Comparison of ENCODE assay signal across 9 cellular contexts in genomic region chr14:68506021-68506644, GRCh38.
DNase-seq lines count a peak whose midpoint lies in the region; ATAC-seq and TF ChIP-seq lines count a peak whose summit lies in the region.
"Had no signal": no experiment of that assay in that cellular context is flagged by ENCODE, and none has a peak within 500 bp of the region (broad histone marks: within the 10 kb centered on the region; RNA-seq: fewer than 3 reads in every experiment).

No MANE protein-coding gene starts in this region.

- peak; percentile 10 for ATAC-seq in GM19463 (IDR thresholded peaks at IDR 0.05; ENCODE audit: unreplicated experiment)

- CTCF ChIA-PET in HEK293T (lab: Yijun Ruan, JAX): interaction anchor here (0.6 kb wide), 1 partner anchor 283 kb away, joined by 3 read pairs; no protein-coding TSS in a partner anchor

- peak overlapping the region; percentile 9; the same call in 1 of the 2 replicates for H3K9ac ChIP-seq in SU-DHL-6 (ENCODE audit: low read length)

- H3K4me3 Mint-ChIP-seq in activated T-helper 2 cell treated with anti-CD3 and anti-CD28 coated beads, Interferon-gamma antibody, Interleukin-2, Interleukin-4, amounts not matched to agents 10 μg/mL and 5 μg/mL and 100 μg/mL, durations not matched to agents 14 hours and 24 hours and 36 hours (ENCODE audit: low read depth): no peak overlapping the region

- TF ChIP-seq CTCF in SU-DHL-6 (IDR thresholded peaks at IDR 0.05; ENCODE audit: insufficient read depth, low read length, poor library complexity, severe bottlenecking): no peak

- POLR2A ChIA-PET in HEK293T (lab: Yijun Ruan, JAX): no interaction called here

- no peak overlapping the region for H3K4me3 ChIP-seq in ACC112 (ENCODE audit: low read depth, low read length)
- no peak overlapping the region for H3K4me3 ChIP-seq in SU-DHL-6 (ENCODE audit: insufficient read depth, low read length, poor library complexity, severe bottlenecking)
- H3K4me3 ChIP-seq: cardiac muscle cell had no signal

- H3K36me3 ChIP-seq in ACC112 (ENCODE audit: insufficient read depth, low read length) (no peaks in the 10 kb centered on the region), SU-DHL-6 (ENCODE audit: low read length) (no peaks in the 10 kb centered on the region)
- H3K36me3 ChIP-seq: cardiac muscle cell had no signal

- H3K9me3 ChIP-seq in SU-DHL-6 (ENCODE audit: insufficient read depth, low read length): no peaks in the 10 kb centered on the region

- DNase-seq in kidney tubule cell (ENCODE audit: low spot score) (peak; percentile 90), GF-D8 (lab: John Stamatoyannopoulos, UW) (no peak), G401 (ENCODE audit: low spot score) (no peak), HEK293T (ENCODE audit: extremely low spot score) (no peak)
- no peak for DNase-seq in activated T-helper 2 cell treated with anti-CD3 and anti-CD28 coated beads, Interferon-gamma antibody, Interleukin-2, Interleukin-4, amounts not matched to agents 10 μg/mL and 5 μg/mL and 100 μg/mL, durations not matched to agents 14 hours and 24 hours and 36 hours (ENCODE audit: low spot score)

- no peaks in the 10 kb centered on the region for H3K27me3 Mint-ChIP-seq in activated T-helper 2 cell treated with anti-CD3 and anti-CD28 coated beads, Interferon-gamma antibody, Interleukin-2, Interleukin-4, amounts not matched to agents 10 μg/mL and 5 μg/mL and 100 μg/mL, durations not matched to agents 14 hours and 24 hours and 36 hours (ENCODE audit: low read depth)

- intact Hi-C loops in activated T-helper 2 cell treated with anti-CD3 and anti-CD28 coated beads, Interferon-gamma antibody, Interleukin-2, Interleukin-4, amounts not matched to agents 10 μg/mL and 5 μg/mL and 100 μg/mL, durations not matched to agents 14 hours and 24 hours and 36 hours (cut with micrococcal nuclease): no loop called here

- no peaks in the 10 kb centered on the region for H3K9me3 Mint-ChIP-seq in activated T-helper 2 cell treated with anti-CD3 and anti-CD28 coated beads, Interferon-gamma antibody, Interleukin-2, Interleukin-4, amounts not matched to agents 10 μg/mL and 5 μg/mL and 100 μg/mL, durations not matched to agents 14 hours and 24 hours and 36 hours

- peaks cover 28% of the 10 kb centered on the region for H3K4me1 ChIP-seq in ACC112 (ENCODE audit: control insufficient read depth, insufficient read depth, low read length, unreplicated experiment)

- H3F3A ChIP-seq in SU-DHL-6 (ENCODE audit: insufficient read depth): no peaks in the 10 kb centered on the region

- no peaks in the 10 kb centered on the region for H3K36me3 Mint-ChIP-seq in activated T-helper 2 cell treated with anti-CD3 and anti-CD28 coated beads, Interferon-gamma antibody, Interleukin-2, Interleukin-4, amounts not matched to agents 10 μg/mL and 5 μg/mL and 100 μg/mL, durations not matched to agents 14 hours and 24 hours and 36 hours (ENCODE audit: low read depth)

- H3K27ac Mint-ChIP-seq in activated T-helper 2 cell treated with anti-CD3 and anti-CD28 coated beads, Interferon-gamma antibody, Interleukin-2, Interleukin-4, amounts not matched to agents 10 μg/mL and 5 μg/mL and 100 μg/mL, durations not matched to agents 14 hours and 24 hours and 36 hours: no peak overlapping the region

- H3K4me1 Mint-ChIP-seq in activated T-helper 2 cell treated with anti-CD3 and anti-CD28 coated beads, Interferon-gamma antibody, Interleukin-2, Interleukin-4, amounts not matched to agents 10 μg/mL and 5 μg/mL and 100 μg/mL, durations not matched to agents 14 hours and 24 hours and 36 hours (ENCODE audit: low read depth): peaks cover 20% of the 10 kb centered on the region

- H3K4me2 ChIP-seq in SU-DHL-6 (ENCODE audit: low read depth, low read length, poor library complexity, severe bottlenecking): peak overlapping the region; percentile 26

- H4K20me1 ChIP-seq in SU-DHL-6 (ENCODE audit: low read depth, low read length): no peaks in the 10 kb centered on the region

- no peaks in the 10 kb centered on the region for H3K27me3 ChIP-seq in ACC112 (ENCODE audit: insufficient read depth, low read length)
- H3K27me3 ChIP-seq in SU-DHL-6 (ENCODE audit: low read length): no peaks in the 10 kb centered on the region
- H3K27me3 ChIP-seq: cardiac muscle cell had no signal

- H3K27ac ChIP-seq in ACC112 (ENCODE audit: low read depth, low read length) (peak overlapping the region; percentile 21; the same call in 1 of the 2 replicates), SU-DHL-6 (ENCODE audit: low read depth, low read length) (peak overlapping the region; percentile 53)
- H3K27ac ChIP-seq: cardiac muscle cell had no signal

- H3K9me2 ChIP-seq in SU-DHL-6 (replicated peaks; ENCODE audit: insufficient read depth, low read length): no peaks in the 10 kb centered on the region

- in situ Hi-C loops in G401 (cut with HindIII; ENCODE audit: low sequenced_read_pairs): no loop called here

- no peaks in the 10 kb centered on the region for H3K79me2 ChIP-seq in ACC112 (ENCODE audit: control insufficient read depth, insufficient read depth, low read length, unreplicated experiment)
- H3K79me2 ChIP-seq in SU-DHL-6 (ENCODE audit: insufficient read depth, low read length): no peaks in the 10 kb centered on the region

- H2AFZ ChIP-seq in ACC112 (ENCODE audit: low read length, unreplicated experiment) (no peak overlapping the region), SU-DHL-6 (ENCODE audit: low read depth, low read length, severe bottlenecking) (no peak overlapping the region)

TF ChIP-seq in HEK293T, 16 proteins besides CTCF, POLR2A, EP300 and RAD21:
- TF ChIP-seq PKNOX1 (IDR thresholded peaks at IDR 0.05) (no peak), SUZ12 (IDR thresholded peaks at IDR 0.05) (no peak), FOXA1 (IDR thresholded peaks at IDR 0.05) (no peak)
TF ChIP-seq in HEK293T: peak in this region for 0.
